In the genomic region with DNA sequence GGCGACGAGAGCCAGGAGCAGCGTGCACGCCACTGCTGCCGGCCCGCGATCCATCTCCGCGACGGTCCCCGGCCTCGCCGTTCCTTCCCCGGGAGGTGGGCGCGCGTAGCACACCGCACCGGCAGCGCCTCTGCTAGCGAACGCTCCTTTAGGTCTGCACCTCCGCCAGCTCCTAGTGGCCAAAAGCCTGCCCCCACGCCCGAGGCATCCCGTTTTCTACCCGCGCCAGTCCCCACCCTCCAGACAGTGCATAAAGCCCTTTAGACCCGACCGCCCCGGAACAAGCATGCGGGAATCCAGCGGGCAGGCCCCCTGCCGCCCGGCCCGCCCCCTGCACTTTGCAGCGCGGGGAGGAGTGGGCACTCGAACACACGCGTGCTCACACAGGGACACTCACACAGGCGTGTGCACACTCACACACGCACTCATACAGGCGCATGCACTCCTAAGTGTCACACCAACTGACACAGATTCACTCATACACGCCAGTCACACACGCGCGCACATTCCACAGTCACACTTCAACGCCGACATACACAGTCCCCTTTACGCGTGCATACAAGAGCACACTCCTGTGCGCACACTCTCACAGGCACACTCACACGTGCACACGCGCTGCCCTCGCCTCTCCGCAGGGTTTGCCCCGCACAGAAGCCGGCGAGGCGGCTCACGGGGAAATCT, we compare ENCODE assay signal across 8 cellular contexts. TPM values are rescaled to one million over a fixed set of nuclear protein-coding genes. Genes with fewer than 3 reads are reported as not detected.
DNase-seq lines count a peak whose midpoint lies in the region; ATAC-seq and TF ChIP-seq lines count a peak whose summit lies in the region.

LRP2 (minus strand) TSS at position 189 of the 681 bp plus-strand sequence; CDS start at position 54, 135 bp downstream.

- TF ChIP-seq CTCF in left ventricle myocardium inferior (IDR thresholded peaks at IDR 0.05; ENCODE audit: borderline replicate concordance) = no peak

- peaks cover 63% of the 10 kb centered on the region for H3K27me3 Mint-ChIP-seq in activated naive CD4-positive, alpha-beta T cell treated with anti-CD3 and anti-CD28 coated beads, Interleukin-2, amount 10 ng/mL, durations not matched to agents 7 days and 5 days

- no peak for TF ChIP-seq EP300 in Ishikawa (IDR thresholded peaks at IDR 0.05; ENCODE audit: borderline replicate concordance)

- CTCF ChIA-PET in activated naive CD4-positive, alpha-beta T cell treated with anti-CD3 and anti-CD28 coated beads, Interleukin-2, amount 10 ng/mL, durations not matched to agents 7 days and 5 days (lab: Charles Lee) = no interaction called here

- H3K9me3 ChIP-seq in left ventricle myocardium inferior (replicated peaks) = no peaks in the 10 kb centered on the region

- H3K4me3 ChIP-seq in left ventricle myocardium inferior = peak within 1 kb of the TSS; percentile 68

- TF ChIP-seq RAD21 in Ishikawa (IDR thresholded peaks at IDR 0.05; ENCODE audit: low read depth) = no peak

- TF ChIP-seq POLR2A in GM18505 (IDR thresholded peaks at IDR 0.05; ENCODE audit: borderline replicate concordance, extremely low read depth, insufficient read depth, insufficient read length) = no peak

- no peaks in the 10 kb centered on the region for H3K9me3 Mint-ChIP-seq in activated naive CD4-positive, alpha-beta T cell treated with anti-CD3 and anti-CD28 coated beads, Interleukin-2, amount 10 ng/mL, durations not matched to agents 7 days and 5 days

- no peak for ATAC-seq in GM18520 (IDR thresholded peaks at IDR 0.05; ENCODE audit: unreplicated experiment)
- ATAC-seq in GM18505 (IDR thresholded peaks at IDR 0.05; ENCODE audit: unreplicated experiment) = no peak

- peaks cover 4% of the 10 kb centered on the region for H3K36me3 Mint-ChIP-seq in activated naive CD4-positive, alpha-beta T cell treated with anti-CD3 and anti-CD28 coated beads, Interleukin-2, amount 10 ng/mL, durations not matched to agents 7 days and 5 days

- peaks cover 43% of the 10 kb centered on the region for H3K4me1 Mint-ChIP-seq in activated naive CD4-positive, alpha-beta T cell treated with anti-CD3 and anti-CD28 coated beads, Interleukin-2, amount 10 ng/mL, durations not matched to agents 7 days and 5 days

- peak within 1 kb of the TSS; percentile 21 for H3K27ac Mint-ChIP-seq in activated naive CD4-positive, alpha-beta T cell treated with anti-CD3 and anti-CD28 coated beads, Interleukin-2, amount 10 ng/mL, durations not matched to agents 7 days and 5 days

- intact Hi-C loops in left ventricle myocardium inferior (cut with micrococcal nuclease) = no loop called here

- peaks cover 38% of the 10 kb centered on the region for H3K4me1 ChIP-seq in left ventricle myocardium inferior

- H3K27ac ChIP-seq in left ventricle myocardium inferior (replicated peaks) = no peak within 1 kb of the TSS

- peak within 1 kb of the TSS; percentile 89 for H3K4me3 Mint-ChIP-seq in activated naive CD4-positive, alpha-beta T cell treated with anti-CD3 and anti-CD28 coated beads, Interleukin-2, amount 10 ng/mL, durations not matched to agents 7 days and 5 days

- no peaks in the 10 kb centered on the region for H3K36me3 ChIP-seq in left ventricle myocardium inferior

- peaks cover 69% of the 10 kb centered on the region for H3K27me3 ChIP-seq in left ventricle myocardium inferior (ENCODE audit: low read depth)

- DNase-seq in AG20443 (ENCODE audit: low spot score) (peak; percentile 21), left ventricle myocardium inferior (no peak), pons (ENCODE audit: low spot score) (peak; percentile 42), HPDE6-E6E7 (ENCODE audit: extremely low spot score) (no peak)
- peak; percentile 56 for DNase-seq in activated naive CD4-positive, alpha-beta T cell treated with anti-CD3 and anti-CD28 coated beads, Interleukin-2, amount 10 ng/mL, durations not matched to agents 7 days and 5 days

TF ChIP-seq in Ishikawa, 13 proteins besides CTCF, POLR2A, EP300 and RAD21:
- no peak for TF ChIP-seq REST (IDR thresholded peaks at IDR 0.05; ENCODE audit: low read depth)
- peak; percentile 71 for TF ChIP-seq TEAD4 (IDR thresholded peaks at IDR 0.05)
- TF ChIP-seq MAX (IDR thresholded peaks at IDR 0.05) = peak; percentile 49
- TF ChIP-seq CREB1 (IDR thresholded peaks at IDR 0.05; ENCODE audit: low read depth) = no peak

RNA-seq across cellular contexts. Expression of gene LRP2, which starts in this region (rescaled TPM):
- 0.05 TPM for total RNA-seq in left ventricle myocardium inferior

Comparison
In these comparisons a context has a peak if more than half of its experiments do, and no peak if none do; other contexts are left out.
1. DNase-seq: peak in AG20443 (single experiment), activated naive CD4-positive, alpha-beta T cell treated with anti-CD3 and anti-CD28 coated beads, Interleukin-2, amount 10 ng/mL, durations not matched to agents 7 days and 5 days (single experiment) and pons (single experiment); none in left ventricle myocardium inferior (single experiment) and HPDE6-E6E7 (single experiment).